ENCODE assay signal across 15 cellular contexts in the genomic region with DNA sequence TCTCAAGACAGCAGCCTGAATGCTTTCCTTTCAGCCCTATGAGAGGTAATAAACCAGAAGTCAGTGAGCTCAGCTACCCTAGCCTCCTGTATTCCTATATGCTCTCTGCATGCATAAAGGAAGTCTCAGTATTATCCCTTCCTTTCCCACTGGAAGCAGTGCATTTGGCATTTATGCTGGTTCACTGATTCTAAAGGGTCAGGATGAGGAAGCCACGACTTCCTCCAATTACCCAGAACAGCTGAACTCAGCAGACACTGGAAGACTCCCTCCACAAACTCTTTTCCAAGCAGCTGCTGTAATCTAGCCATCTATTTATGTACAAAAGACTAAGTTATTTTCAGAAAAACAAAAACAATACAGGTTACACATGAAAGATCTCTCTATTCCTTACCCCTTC.
"Had no signal": no experiment of that assay in that cellular context is flagged by ENCODE, and none has a peak within 500 bp of the region (broad histone marks: within the 10 kb centered on the region; RNA-seq: fewer than 3 reads in every experiment).

No MANE protein-coding gene starts in this region.

- H3K36me3 ChIP-seq: heart right ventricle, prostate gland had no signal

- H3K27me3 ChIP-seq: heart right ventricle had no signal

- H3K27ac ChIP-seq: epithelial cell of prostate, heart right ventricle, prostate gland had no signal

- H3K9me3 ChIP-seq: heart right ventricle, prostate gland had no signal

- DNase-seq: activated CD4-positive, alpha-beta memory T cell treated with anti-CD3 and anti-CD28 coated beads, Interleukin-2, amount 10 ng/mL, durations not matched to agents 7 days and 5 days; activated CD4-positive, alpha-beta T cell treated with anti-CD3 and anti-CD28 coated beads for 36 hours; activated effector memory CD4-positive, alpha-beta T cell treated with Interleukin-2 at 50 U/mL for 16 hours; activated naive CD4-positive, alpha-beta T cell treated with anti-CD3 and anti-CD28 coated beads, Interleukin-2, amount 50 U/mL, for 16 hours; activated T-cell treated with anti-CD3 and anti-CD28 coated beads, Interleukin-2, amount 50 U/mL, for 4 hours; dermis blood vessel endothelial cell; effector memory CD8-positive, alpha-beta T cell; heart right ventricle; left cardiac atrium; mammary epithelial cell; mucosa of descending colon; naive thymus-derived CD4-positive, alpha-beta T cell; occipital lobe had no signal

- H3K4me1 ChIP-seq: prostate gland had no signal

- H3K4me3 ChIP-seq: heart right ventricle, mucosa of descending colon, prostate gland had no signal
